7 cellular contexts compared by ENCODE assay signal in genomic region chr11:36974771-36975170, GRCh38.
"Had no signal": no experiment of that assay in that cellular context is flagged by ENCODE, and none has a peak within 500 bp of the region (broad histone marks: within the 10 kb centered on the region; RNA-seq: fewer than 3 reads in every experiment).

No MANE protein-coding gene starts in this region.

- FAIRE-seq: GM12878, GM12891, GM12892, GM18507, GM19239 had no signal

- DNase-seq: GDM1, GF-D8 had no signal

- H3K4me3 ChIP-seq: GM12878 had no signal

- ATAC-seq: GM12878 had no signal
